In the genomic region with DNA sequence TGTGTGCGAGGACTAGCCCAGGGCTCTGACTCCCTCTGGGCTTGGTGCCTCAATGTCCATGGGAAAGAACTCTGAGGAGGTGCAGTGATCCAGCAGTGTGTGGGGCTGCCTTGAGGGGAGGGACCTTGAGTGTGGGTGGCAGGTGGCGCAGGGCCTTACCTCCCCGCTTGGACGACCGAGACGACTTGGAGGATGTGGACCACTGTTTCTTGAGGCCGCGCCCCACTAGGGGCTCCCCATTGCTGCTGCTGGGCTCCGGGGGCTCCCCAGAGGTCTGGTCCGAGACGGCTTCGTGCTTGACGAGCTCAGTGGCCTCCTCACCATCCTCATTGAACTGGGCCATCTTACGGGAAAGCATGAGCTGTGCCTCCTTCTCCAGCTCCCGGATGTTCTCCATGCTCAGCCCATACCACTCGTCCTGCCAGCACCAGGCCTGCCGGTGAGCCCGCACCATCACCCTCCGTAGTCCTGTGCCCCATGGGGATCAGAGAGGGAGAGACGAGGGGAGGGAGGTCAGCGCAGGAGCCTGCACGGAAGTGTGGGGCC, we compare ENCODE assay signal across 24 cellular contexts.
"Had no signal": no experiment of that assay in that cellular context is flagged by ENCODE, and none has a peak within 500 bp of the region (broad histone marks: within the 10 kb centered on the region; RNA-seq: fewer than 3 reads in every experiment).

No MANE protein-coding gene starts in this region.

- H3K9me3 ChIP-seq: pancreas, prostate gland, right lobe of liver, sigmoid colon, stomach, thoracic aorta, thyroid gland, tibial nerve, upper lobe of left lung, uterus had no signal

- H3K27ac ChIP-seq: pancreas, prostate gland, right lobe of liver, sigmoid colon, stomach, thoracic aorta, thyroid gland, tibial nerve, upper lobe of left lung, uterus had no signal

- H3K9me3 Mint-ChIP-seq: natural killer cell; nephron; stimulated activated effector memory CD8-positive, alpha-beta T cell treated with anti-CD3 and anti-CD28 coated beads, Interleukin-12 subunit alpha, Interleukin-12 subunit beta, amount 100 ng/mL, for 72 hours; stimulated activated naive B cell treated with anti-CD40 and anti-IgM and Interleukin-4, amounts not matched to agents 10 μg/mL and 1 μg/mL and 100 μg/mL, for 72 hours; stimulated activated naive CD8-positive, alpha-beta T cell treated with anti-CD3 and anti-CD28 coated beads, Interleukin-15, Interleukin-2, amounts not matched to agents 100 ng/mL and 50 ng/mL, for 24 hours had no signal

- H3K27me3 ChIP-seq: pancreas, right lobe of liver, sigmoid colon, stomach, thyroid gland, tibial nerve, upper lobe of left lung, uterus had no signal

- DNase-seq: naive thymus-derived CD4-positive, alpha-beta T cell; natural killer cell; occipital lobe; right lobe of liver; sigmoid colon; small intestine; stimulated activated CD4-positive, alpha-beta T cell treated with anti-CD3 and anti-CD28 coated beads, Interleukin-15, amount 100 ng/mL, for 24 hours; stimulated activated CD4-positive, alpha-beta T cell treated with anti-CD3 and anti-CD28 coated beads, Interleukin-2, amount 100 ng/mL, for 24 hours; stimulated activated CD4-positive, alpha-beta T cell treated with anti-CD3 and anti-CD28 coated beads, Interleukin-2, amount 100 ng/mL, for 48 hours; stimulated activated CD4-positive, alpha-beta T cell treated with anti-CD3 and anti-CD28 coated beads, Interleukin-4, amount 100 ng/mL, for 24 hours; stimulated activated naive B cell treated with anti-CD40 and anti-IgM and Interleukin-4, amounts not matched to agents 10 μg/mL and 1 μg/mL and 100 μg/mL, for 72 hours; stimulated activated naive CD4-positive, alpha-beta T cell treated with Interleukin-2 at 50 U/mL for 16 hours; stomach; thyroid gland; trophoblast cell; upper lobe of left lung; uterus had no signal

- H3K4me3 ChIP-seq: pancreas, prostate gland, right lobe of liver, sigmoid colon, stomach, thoracic aorta, thyroid gland, tibial nerve, upper lobe of left lung, uterus had no signal

- ATAC-seq: natural killer cell; pancreas; right lobe of liver; stimulated activated effector memory CD8-positive, alpha-beta T cell treated with anti-CD3 and anti-CD28 coated beads, Interleukin-12 subunit alpha, Interleukin-12 subunit beta, amount 100 ng/mL, for 72 hours; stimulated activated naive B cell treated with anti-CD40 and anti-IgM and Interleukin-4, amounts not matched to agents 10 μg/mL and 1 μg/mL and 100 μg/mL, for 72 hours had no signal

- H3K4me3 Mint-ChIP-seq: naive thymus-derived CD4-positive, alpha-beta T cell; natural killer cell; nephron; stimulated activated effector memory CD8-positive, alpha-beta T cell treated with anti-CD3 and anti-CD28 coated beads, Interleukin-12 subunit alpha, Interleukin-12 subunit beta, amount 100 ng/mL, for 72 hours; stimulated activated naive B cell treated with anti-CD40 and anti-IgM and Interleukin-4, amounts not matched to agents 10 μg/mL and 1 μg/mL and 100 μg/mL, for 72 hours; stimulated activated naive CD8-positive, alpha-beta T cell treated with anti-CD3 and anti-CD28 coated beads, Interleukin-15, Interleukin-2, amounts not matched to agents 100 ng/mL and 50 ng/mL, for 24 hours had no signal

- H3K4me1 ChIP-seq: pancreas, prostate gland, right lobe of liver, sigmoid colon, stomach, thyroid gland, tibial nerve, upper lobe of left lung, uterus had no signal

- H3K36me3 Mint-ChIP-seq: natural killer cell; stimulated activated effector memory CD8-positive, alpha-beta T cell treated with anti-CD3 and anti-CD28 coated beads, Interleukin-12 subunit alpha, Interleukin-12 subunit beta, amount 100 ng/mL, for 72 hours had no signal

- H3K27me3 Mint-ChIP-seq: naive thymus-derived CD4-positive, alpha-beta T cell; stimulated activated naive B cell treated with anti-CD40 and anti-IgM and Interleukin-4, amounts not matched to agents 10 μg/mL and 1 μg/mL and 100 μg/mL, for 72 hours; stimulated activated naive CD8-positive, alpha-beta T cell treated with anti-CD3 and anti-CD28 coated beads, Interleukin-15, Interleukin-2, amounts not matched to agents 100 ng/mL and 50 ng/mL, for 24 hours had no signal

- H3K36me3 ChIP-seq: prostate gland, uterus had no signal

- H3K27ac Mint-ChIP-seq: naive thymus-derived CD4-positive, alpha-beta T cell; natural killer cell; nephron; stimulated activated naive B cell treated with anti-CD40 and anti-IgM and Interleukin-4, amounts not matched to agents 10 μg/mL and 1 μg/mL and 100 μg/mL, for 72 hours; stimulated activated naive CD8-positive, alpha-beta T cell treated with anti-CD3 and anti-CD28 coated beads, Interleukin-15, Interleukin-2, amounts not matched to agents 100 ng/mL and 50 ng/mL, for 24 hours had no signal

- H3K4me1 Mint-ChIP-seq: naive thymus-derived CD4-positive, alpha-beta T cell; nephron; stimulated activated effector memory CD8-positive, alpha-beta T cell treated with anti-CD3 and anti-CD28 coated beads, Interleukin-12 subunit alpha, Interleukin-12 subunit beta, amount 100 ng/mL, for 72 hours had no signal
